In genomic region chr7:94394399-94395140, GRCh38 we compare ENCODE assay signal across 8 cellular contexts. TPM values are rescaled to one million over a fixed set of nuclear protein-coding genes. Genes with fewer than 3 reads are reported as not detected.
DNase-seq lines count a peak whose midpoint lies in the region; ATAC-seq, FAIRE-seq and TF ChIP-seq lines count a peak whose summit lies in the region.

COL1A2 (plus strand) TSS chr7:94394895; CDS start chr7:94395032, 137 bp downstream.

- H3K79me2 ChIP-seq in SK-N-SH (ENCODE audit: insufficient read depth) = no peaks in the 10 kb centered on the region
- no peaks in the 10 kb centered on the region for H3K79me2 ChIP-seq in endothelial cell of umbilical vein (ENCODE audit: control insufficient read depth, insufficient read depth, low read length)

- peak; percentile 30 for DNase-seq in SK-N-SH
- peak; percentile 32 for DNase-seq in endothelial cell of umbilical vein (ENCODE audit: low read depth, low spot score)
- DNase-seq in mucosa of descending colon = peak; percentile 46 to 81 (median 61)
- DNase-seq in NCI-H1417 treated with DMSO at 0.1 percent for 48 hours (lab: John Stamatoyannopoulos, UW) = no peak
- DNase-seq in NCI-H1436 (lab: John Stamatoyannopoulos, UW) = no peak
- no peak for DNase-seq in NCI-H2107 (lab: John Stamatoyannopoulos, UW)

- H4K20me1 ChIP-seq in SK-N-SH (ENCODE audit: insufficient read depth) = no peaks in the 10 kb centered on the region
- no peaks in the 10 kb centered on the region for H4K20me1 ChIP-seq in endothelial cell of umbilical vein (replicated peaks; ENCODE audit: control insufficient read depth, extremely low read depth, insufficient read depth, low read length)

- H3K27ac ChIP-seq in SK-N-SH (ENCODE audit: low read depth in 2 of 2, low read length in 1 of 2) (peak within 1 kb of the TSS; percentile 50 to 94; a peak in 3 of 4 replicates), endothelial cell of umbilical vein (ENCODE audit: insufficient read depth, low read depth, low read length) (no peak within 1 kb of the TSS), urinary bladder (ENCODE audit: low read depth) (peak within 1 kb of the TSS; percentile 96)

- no peaks in the 10 kb centered on the region for H3K9me2 ChIP-seq in SK-N-SH

- WGBS in SK-N-SH (ENCODE audit: low lambda C conversion rate) = 82% methylated on average over 34 of the region's 34 CpGs
- 2% methylated on average over 34 of the region's 34 CpGs for WGBS in urinary bladder

- H3K36me3 ChIP-seq in SK-N-SH (replicated peaks in 1 of 2; ENCODE audit: control insufficient read depth in 1 of 2, insufficient read depth in 2 of 2, low read length in 1 of 2) (no peaks in the 10 kb centered on the region), endothelial cell of umbilical vein (ENCODE audit: control insufficient read depth in 2 of 2, extremely low read depth in 1 of 2, insufficient read depth in 2 of 2, low read length in 2 of 2) (no peaks in the 10 kb centered on the region), mucosa of descending colon (ENCODE audit: low read depth) (no peaks in the 10 kb centered on the region), urinary bladder (ENCODE audit: insufficient read depth) (no peaks in the 10 kb centered on the region)

- H3K9me1 ChIP-seq in endothelial cell of umbilical vein (replicated peaks; ENCODE audit: control insufficient read depth, extremely low read depth, insufficient read depth, low read length) = no peaks in the 10 kb centered on the region

- no peak for FAIRE-seq in endothelial cell of umbilical vein (lab: Jason Lieb, UNC)

- TF ChIP-seq EP300 in SK-N-SH (IDR thresholded peaks at IDR 0.05; ENCODE audit: borderline replicate concordance in 1 of 2, low read depth in 1 of 2, low read length in 1 of 2) = no peak

- H2AFZ ChIP-seq in SK-N-SH (ENCODE audit: low read depth) (peak within 1 kb of the TSS; percentile 78), endothelial cell of umbilical vein (ENCODE audit: low read depth, low read length) (peak within 1 kb of the TSS; percentile 64)

- dilution Hi-C loops in endothelial cell of umbilical vein (cut with MboI; ENCODE audit: extremely low pct_ligation_motif_present, low sequenced_read_pairs) = no loop called here

- TF ChIP-seq CTCF in SK-N-SH (IDR thresholded peaks at IDR 0.05) (no peak), endothelial cell of umbilical vein (IDR thresholded peaks at IDR 0.05; ENCODE audit: extremely low read depth in 1 of 2, insufficient read depth in 1 of 2, low read depth in 1 of 2, low read length in 2 of 2) (no peak), mucosa of descending colon (IDR thresholded peaks at IDR 0.05) (no peak)

- H3K4me3 ChIP-seq in SK-N-SH (ENCODE audit: low read depth in 2 of 2, low read length in 1 of 2) (no peak within 1 kb of the TSS; a peak in 1 of 4 replicates), endothelial cell of umbilical vein (replicated peaks in 1 of 3; ENCODE audit: insufficient read depth in 1 of 3, low read depth in 1 of 3, low read length in 3 of 3) (peak within 1 kb of the TSS in 2 of 3 experiments; percentile 4 to 42), mucosa of descending colon (peak within 1 kb of the TSS; percentile 9), urinary bladder (ENCODE audit: low read depth, low read length) (peak within 1 kb of the TSS; percentile 49)

- TF ChIP-seq RAD21 in SK-N-SH (IDR thresholded peaks at IDR 0.05; ENCODE audit: low read length) = no peak

- peaks cover 5 to 30% of the 10 kb centered on the region in 2 experiments for H3K4me1 ChIP-seq in SK-N-SH (ENCODE audit: control insufficient read depth in 1 of 2, insufficient read depth in 2 of 2, low read depth in 1 of 2, low read length in 1 of 2)
- peaks cover 8% of the 10 kb centered on the region for H3K4me1 ChIP-seq in endothelial cell of umbilical vein (ENCODE audit: control insufficient read depth, extremely low read depth, insufficient read depth, low read length)
- no peaks in the 10 kb centered on the region for H3K4me1 ChIP-seq in mucosa of descending colon (ENCODE audit: low read depth)
- peaks cover 1% of the 10 kb centered on the region for H3K4me1 ChIP-seq in urinary bladder (ENCODE audit: insufficient read depth)

- H3K27me3 ChIP-seq in SK-N-SH (ENCODE audit: insufficient read depth) = no peaks in the 10 kb centered on the region
- H3K27me3 ChIP-seq in endothelial cell of umbilical vein (ENCODE audit: control insufficient read depth in 2 of 2, insufficient read depth in 2 of 2, low read length in 2 of 2) = no peaks in the 10 kb centered on the region

- no peaks in the 10 kb centered on the region; the same call in 1 of the 2 replicates for H3K9me3 ChIP-seq in SK-N-SH
- H3K9me3 ChIP-seq in endothelial cell of umbilical vein (replicated peaks; ENCODE audit: control insufficient read depth, insufficient read depth, low read length) = no peaks in the 10 kb centered on the region
- H3K9me3 ChIP-seq in mucosa of descending colon = no peaks in the 10 kb centered on the region

- no TSS peak for BruUV-seq in endothelial cell of umbilical vein (replicated peaks; lab: Mats Ljungman, UMichigan)

- H3K9ac ChIP-seq in SK-N-SH = peak within 1 kb of the TSS; percentile 43
- no peak within 1 kb of the TSS for H3K9ac ChIP-seq in endothelial cell of umbilical vein (replicated peaks; ENCODE audit: extremely low read depth, insufficient read depth, low read length)

- CTCF ChIA-PET in SK-N-SH (lab: Yijun Ruan, JAX) = interaction anchor here (0.5 to 3.3 kb wide), 15 partner anchors 9 to 773 kb away, joined by 3 to 67 read pairs (median 4); no protein-coding TSS in a partner anchor
- CTCF ChIA-PET in endothelial cell of umbilical vein (lab: Charles Lee) = interaction anchor here (0.5 to 3.8 kb wide), 55 partner anchors 9 to 1296 kb away, joined by 3 to 868 read pairs (median 4); partner anchors contain the start of genes PON2 and SGCE

- intact Hi-C loops in endothelial cell of umbilical vein (cut with micrococcal nuclease) = loop anchor here (1.0 to 10.0 kb wide), 11 partner anchors 20 to 1150 kb away; partner anchors contain the start of gene TFPI2
- intact Hi-C loops in mucosa of descending colon (cut with DNase I, micrococcal nuclease) = loop anchor here (2.0 to 10.0 kb wide), 2 partner anchors 98 to 100 kb away; no protein-coding TSS in a partner anchor

- H3K4me2 ChIP-seq in SK-N-SH (peak within 1 kb of the TSS; percentile 18; the same call in 1 of the 2 replicates), endothelial cell of umbilical vein (ENCODE audit: insufficient read depth, low read length) (peak within 1 kb of the TSS; percentile 26)

- ATAC-seq in GM18907 (IDR thresholded peaks at IDR 0.05; ENCODE audit: unreplicated experiment) = peak; percentile 6
- ATAC-seq in mucosa of descending colon = peak; percentile 71

- no peak for TF ChIP-seq POLR2A in endothelial cell of umbilical vein (IDR thresholded peaks at IDR 0.05; ENCODE audit: low read depth, low read length)

- POLR2A ChIA-PET in SK-N-SH (lab: Yijun Ruan, JAX) = no interaction called here
- POLR2A ChIA-PET in endothelial cell of umbilical vein (lab: Charles Lee) = interaction anchor here (1.0 to 1.2 kb wide), 2 partner anchors 98 to 106 kb away, joined by 5 read pairs; no protein-coding TSS in a partner anchor

- peaks cover 27% of the 10 kb centered on the region for H3F3A ChIP-seq in SK-N-SH (replicated peaks; ENCODE audit: insufficient read depth)

TF ChIP-seq in SK-N-SH, 30 proteins besides CTCF, POLR2A, EP300 and RAD21 (continues in another document):
- TF ChIP-seq EZH2phosphoT487 (IDR thresholded peaks at IDR 0.05; ENCODE audit: borderline replicate concordance, low read depth) = no peak
- TF ChIP-seq MAX (IDR thresholded peaks at IDR 0.05; ENCODE audit: low read depth) = no peak

TF ChIP-seq in endothelial cell of umbilical vein, 7 proteins besides CTCF, POLR2A, EP300 and RAD21:
- TF ChIP-seq MYC (IDR thresholded peaks at IDR 0.05; ENCODE audit: low read depth, low read length) = no peak
- no peak for TF ChIP-seq EZH2 (IDR thresholded peaks at IDR 0.05; ENCODE audit: borderline replicate concordance, low read depth, low read length, severe bottlenecking)
- no peak for TF ChIP-seq POLR2AphosphoS5 (IDR thresholded peaks at IDR 0.05; ENCODE audit: insufficient read depth, low read depth, low read length)

RNA-seq across cellular contexts. Expression of gene COL1A2, which starts in this region (rescaled TPM):
- 4.5 and 11.4 TPM in 2 replicates for polyA plus RNA-seq in SK-N-SH (2012; rRNA removed)
- 6.5 and 7.3 TPM in 2 replicates for polyA plus RNA-seq in SK-N-SH (2012; cell fraction: cytosol; rRNA removed)
- polyA plus RNA-seq in SK-N-SH (2012; cell fraction: nucleus; rRNA removed) = 13.4 and 14.1 TPM in 2 replicates
- total RNA-seq in endothelial cell of umbilical vein = 5.6 and 40.8 TPM in 2 replicates
- 26.9 and 28.9 TPM in 2 replicates for polyA plus RNA-seq in endothelial cell of umbilical vein
- 20.3 and 26.0 TPM in 2 replicates for polyA plus RNA-seq in endothelial cell of umbilical vein (2011; cell fraction: cytosol; rRNA removed)
- polyA plus RNA-seq in endothelial cell of umbilical vein (2011; cell fraction: nucleus; rRNA removed) = 45.0 and 63.2 TPM in 2 replicates
- 3.9 and 5.7 TPM in 2 replicates for polyA plus RNA-seq in endothelial cell of umbilical vein (2012)
- polyA minus RNA-seq in endothelial cell of umbilical vein = 31.0 and 41.5 TPM in 2 replicates
- polyA minus RNA-seq in endothelial cell of umbilical vein (2011; cell fraction: cytosol; rRNA and poly(A)+ RNA removed) = not detected
- polyA minus RNA-seq in endothelial cell of umbilical vein (2011; cell fraction: nucleus; rRNA and poly(A)+ RNA removed) = 17.7 and 24.1 TPM in 2 replicates
- total RNA-seq in mucosa of descending colon = 100 to 1,000 TPM in 2 of 3 donors, 10 to 100 TPM in 1; 35.1 to 176 (median 155) TPM
- total RNA-seq in urinary bladder = 11,897 TPM
- polyA plus RNA-seq in urinary bladder = 1,063 TPM

Comparison
In these comparisons a context has a peak if more than half of its experiments do, and no peak if none do; other contexts are left out.
1. RNA of gene COL1A2 (total RNA-seq): 11,897 TPM in urinary bladder (single experiment); 35.1 to 176 TPM in mucosa of descending colon and 5.6 to 40.8 TPM in endothelial cell of umbilical vein; every median in the first group is over 10 times any median in the second.
2. RNA of gene COL1A2 (polyA plus RNA-seq): 1,063 TPM in urinary bladder (single experiment); 3.9 to 63.2 TPM in endothelial cell of umbilical vein and 4.5 to 14.1 TPM in SK-N-SH; every median in the first group is over 10 times any median in the second.
3. DNase-seq: peak in SK-N-SH (single experiment), endothelial cell of umbilical vein (single experiment) and mucosa of descending colon (3 of 3); none in NCI-H1417 treated with DMSO at 0.1 percent for 48 hours (single experiment), NCI-H1436 (single experiment) and NCI-H2107 (single experiment).
4. H3K4me3 ChIP-seq: peak in endothelial cell of umbilical vein (2 of 3), mucosa of descending colon (single experiment) and urinary bladder (single experiment); none in SK-N-SH (0 of 2).